8 cellular contexts compared by ENCODE assay signal in the genomic region with DNA sequence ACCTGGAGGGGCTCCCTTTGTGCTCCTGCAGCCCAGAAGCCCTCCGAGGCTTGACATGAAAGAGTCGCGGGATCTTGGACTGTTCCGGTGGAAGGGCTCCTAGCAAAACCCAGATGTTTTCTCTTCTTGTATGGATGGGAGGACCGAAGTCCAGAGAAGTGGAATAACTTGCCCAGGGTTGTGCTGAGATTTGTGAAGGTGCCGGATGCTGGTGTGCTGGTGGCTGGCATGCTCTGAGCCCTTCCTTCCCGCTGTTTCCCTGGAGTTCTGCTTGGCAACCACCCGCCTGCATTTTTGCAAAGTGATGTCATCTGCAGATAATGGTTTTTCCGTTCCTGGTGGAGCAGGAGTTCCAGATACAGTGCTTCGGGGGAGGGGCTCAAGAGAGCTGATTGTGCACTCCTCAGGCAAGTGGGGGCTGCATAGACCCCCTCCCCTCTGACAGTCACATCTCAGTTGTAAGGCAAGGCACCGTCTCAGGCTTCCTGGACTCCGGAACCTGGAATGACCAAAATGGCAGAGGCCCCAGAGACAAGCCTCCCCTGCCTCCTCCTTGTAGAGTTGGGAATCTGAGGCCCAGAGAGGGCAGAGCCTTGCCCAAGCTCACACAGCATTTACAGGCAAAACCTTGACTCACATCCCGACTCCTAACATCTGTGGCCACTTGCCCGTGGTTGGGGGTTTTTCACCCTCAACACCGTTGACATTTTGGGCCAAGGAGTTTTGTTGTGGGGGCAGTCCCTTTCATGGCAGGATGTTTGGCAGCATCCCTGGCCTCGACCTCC.
A peak's percentile ranks its signal among the peaks of the same experiment; 100 is the strongest.
DNase-seq lines count a peak whose midpoint lies in the region; ATAC-seq and TF ChIP-seq lines count a peak whose summit lies in the region.

No MANE protein-coding gene starts in this region.

- H3K9me3 ChIP-seq in duodenal mucosa (ENCODE audit: control insufficient read depth in 1 of 2, low read length in 2 of 2) (no peaks in the 10 kb centered on the region), mesenchymal stem cell (ENCODE audit: control insufficient read depth, low read length) (no peaks in the 10 kb centered on the region), upper lobe of left lung (no peaks in the 10 kb centered on the region)

- no peak overlapping the region for H3K23ac ChIP-seq in mesenchymal stem cell (ENCODE audit: low read length in 2 of 2)

- peak in 1 of 4 donors; percentile 28 for TF ChIP-seq EP300 in upper lobe of left lung (IDR thresholded peaks at IDR 0.05)

- H2BK120ac ChIP-seq in mesenchymal stem cell (ENCODE audit: low read depth, low read length), result peak overlapping the region; percentile 99

- H3K9ac ChIP-seq in duodenal mucosa (ENCODE audit: low read depth in 1 of 2, low read length in 2 of 2), result peak overlapping the region in 1 of 2 donors; percentile 22
- H3K9ac ChIP-seq in mesenchymal stem cell (ENCODE audit: low read length), result peak overlapping the region; percentile 93

- peak overlapping the region; percentile 99 for H2AK5ac ChIP-seq in mesenchymal stem cell (ENCODE audit: low read length, severe bottlenecking)

- H4K91ac ChIP-seq in mesenchymal stem cell (ENCODE audit: low read length), result peak overlapping the region; percentile 99

- H3K27me3 ChIP-seq in duodenal mucosa (ENCODE audit: control insufficient read depth in 1 of 2, insufficient read depth in 2 of 2, low read length in 2 of 2), result no peaks in the 10 kb centered on the region
- no peaks in the 10 kb centered on the region for H3K27me3 ChIP-seq in mesenchymal stem cell (ENCODE audit: control insufficient read depth in 1 of 2, insufficient read depth in 1 of 2, low read length in 2 of 2)
- H3K27me3 ChIP-seq in upper lobe of left lung, result no peaks in the 10 kb centered on the region

- TF ChIP-seq CTCF in upper lobe of left lung (IDR thresholded peaks at IDR 0.05), result no peak

- peak overlapping the region; percentile 54 for H2AFZ ChIP-seq in mesenchymal stem cell (ENCODE audit: low read depth, low read length)

- peaks cover 7% of the 10 kb centered on the region for H3K79me1 ChIP-seq in mesenchymal stem cell (replicated peaks; ENCODE audit: low read length, poor library complexity, severe bottlenecking)

- H3K18ac ChIP-seq in mesenchymal stem cell (ENCODE audit: low read depth in 1 of 2, low read length in 2 of 2), result peak overlapping the region; percentile 88 to 97

- H3K4me2 ChIP-seq in mesenchymal stem cell (ENCODE audit: low read length, poor library complexity, severe bottlenecking), result peak overlapping the region; percentile 59

- 16% methylated on average over 16 of the region's 16 CpGs for WGBS in mesenchymal stem cell
- WGBS in upper lobe of left lung, 2 donors, result 25 to 47% methylated on average over 8 to 16 of the region's 16 CpGs

- no peak for TF ChIP-seq POLR2A in upper lobe of left lung (IDR thresholded peaks at IDR 0.05)

- peak overlapping the region; percentile 98 for H4K8ac ChIP-seq in mesenchymal stem cell (ENCODE audit: low read length)

- peak overlapping the region in 1 of 2 donors; percentile 17 for H3K4me3 ChIP-seq in duodenal mucosa (ENCODE audit: low read depth in 1 of 2, low read length in 2 of 2)
- H3K4me3 ChIP-seq in mesenchymal stem cell (ENCODE audit: insufficient read depth in 1 of 2, low read depth in 1 of 2, low read length in 2 of 2), result peak overlapping the region in 1 of 2 experiments; percentile 70
- no peak overlapping the region for H3K4me3 ChIP-seq in upper lobe of left lung

- peak; percentile 32 for DNase-seq in activated CD4-positive, CD25-positive, alpha-beta regulatory T cell treated with anti-CD3 and anti-CD28 coated beads, Interleukin-2, amount 50 U/mL, for 72 hours
- no peak for DNase-seq in activated CD4-positive, CD25-positive, alpha-beta regulatory T cell (lab: John Stamatoyannopoulos, UW)
- DNase-seq in NCI-H69 (lab: John Stamatoyannopoulos, UW) (peak; percentile 84), mesenchymal stem cell (peak; percentile 94), upper lobe of left lung (peak in 1 of 2 donors; percentile 65), NOMO-1 treated with DMSO at 0.1 percent for 48 hours (lab: John Stamatoyannopoulos, UW; ENCODE audit: unreplicated experiment) (no peak)

- peak overlapping the region; percentile 92 for H2BK15ac ChIP-seq in mesenchymal stem cell (ENCODE audit: low read depth, poor library complexity, severe bottlenecking)

- peak overlapping the region in 1 of 2 experiments; percentile 90 for H3K14ac ChIP-seq in mesenchymal stem cell (ENCODE audit: low read length in 2 of 2)

- peak overlapping the region; percentile 100 for H2BK5ac ChIP-seq in mesenchymal stem cell (ENCODE audit: low read depth, low read length, poor library complexity, severe bottlenecking)

- peak overlapping the region; percentile 73 for H3K27ac ChIP-seq in duodenal mucosa (ENCODE audit: low read depth, low read length)
- H3K27ac ChIP-seq in mesenchymal stem cell (ENCODE audit: low read length, poor library complexity, severe bottlenecking), result peak overlapping the region; percentile 99
- peak overlapping the region; percentile 64 to 89 (median 79) for H3K27ac ChIP-seq in upper lobe of left lung

- H3K4me1 ChIP-seq in duodenal mucosa (ENCODE audit: control insufficient read depth in 1 of 2, insufficient read depth in 2 of 2, low read length in 2 of 2) (peaks cover 20 to 23% of the 10 kb centered on the region in 2 donors), mesenchymal stem cell (ENCODE audit: control insufficient read depth, insufficient read depth, low read depth, low read length) (peaks cover 44% of the 10 kb centered on the region), upper lobe of left lung (peaks cover 17 to 30% (median 26%) of the 10 kb centered on the region in 4 donors)

- ATAC-seq in upper lobe of left lung (ENCODE audit: low FRiP score in 2 of 2) (peak; percentile 54 to 74), GM19395 (IDR thresholded peaks at IDR 0.05; ENCODE audit: unreplicated experiment) (no peak)

- H3K36me3 ChIP-seq in duodenal mucosa (ENCODE audit: control insufficient read depth in 1 of 2, insufficient read depth in 2 of 2, low read length in 2 of 2) (no peaks in the 10 kb centered on the region), mesenchymal stem cell (ENCODE audit: control insufficient read depth in 1 of 2, insufficient read depth in 2 of 2, low read depth in 1 of 2, low read length in 2 of 2) (no peaks in the 10 kb centered on the region), upper lobe of left lung (no peaks in the 10 kb centered on the region)

- H3K4ac ChIP-seq in mesenchymal stem cell (ENCODE audit: low read depth in 1 of 2, low read length in 2 of 2), result peak overlapping the region; percentile 95 to 99

- peak overlapping the region; percentile 91 to 99 for H2BK12ac ChIP-seq in mesenchymal stem cell (ENCODE audit: low read length in 2 of 2)

Comparison
In these comparisons a context has a peak if more than half of its experiments do, and no peak if none do; other contexts are left out.
1. DNase-seq: peak in activated CD4-positive, CD25-positive, alpha-beta regulatory T cell treated with anti-CD3 and anti-CD28 coated beads, Interleukin-2, amount 50 U/mL, for 72 hours (single experiment), NCI-H69 (single experiment) and mesenchymal stem cell (single experiment); none in activated CD4-positive, CD25-positive, alpha-beta regulatory T cell (0 of 4) and NOMO-1 treated with DMSO at 0.1 percent for 48 hours (single experiment).
2. Peak in every context shown above with its lines, with median percentiles within 50 percentile points of each other: H3K27ac ChIP-seq.